ENCODE assay signal across 26 cellular contexts in genomic region chr2:65478498-65479135, GRCh38.
"Had no signal": no experiment of that assay in that cellular context is flagged by ENCODE, and none has a peak within 500 bp of the region (broad histone marks: within the 10 kb centered on the region; RNA-seq: fewer than 3 reads in every experiment).

No MANE protein-coding gene starts in this region.

- H3K79me2 ChIP-seq: parathyroid adenoma had no signal

- H3K36me3 Mint-ChIP-seq: type B pancreatic cell had no signal

- H3K27ac ChIP-seq: parathyroid adenoma, psoas muscle, right atrium auricular region, right lobe of liver, tibial nerve, uterus had no signal

- H3K4me3 ChIP-seq: lung, mucosa of descending colon, psoas muscle, right atrium auricular region, right lobe of liver, smooth muscle cell, tibial nerve, uterus had no signal

- H2AFZ ChIP-seq: parathyroid adenoma had no signal

- FAIRE-seq: keratinocyte had no signal

- ATAC-seq: mucosa of descending colon; naive thymus-derived CD8-positive, alpha-beta T cell; psoas muscle; stimulated activated memory B cell treated with anti-CD40 and anti-IgM and Interleukin-4, amounts not matched to agents 10 μg/mL and 1 μg/mL and 100 μg/mL, for 72 hours; stimulated activated naive CD8-positive, alpha-beta T cell treated with anti-CD3 and anti-CD28 coated beads, Interleukin-15, amount 100 ng/mL, for 72 hours had no signal

- H3K4me1 ChIP-seq: parathyroid adenoma, psoas muscle, right atrium auricular region, right lobe of liver, tibial nerve, uterus had no signal

- H3K27me3 ChIP-seq: right atrium auricular region, right lobe of liver, tibial nerve, uterus had no signal

- DNase-seq: hypothalamus; kidney glomerular epithelial cell; left cardiac atrium; midbrain; mucosa of descending colon; naive thymus-derived CD8-positive, alpha-beta T cell; nucleus accumbens; psoas muscle; right lobe of liver; stimulated activated CD4-positive, alpha-beta T cell treated with anti-CD3 and anti-CD28 coated beads, Interleukin-1b, Interleukin-23, amount 100 ng/mL, for 48 hours; stimulated activated CD4-positive, alpha-beta T cell treated with anti-CD3 and anti-CD28 coated beads, Interleukin-2, amount 100 ng/mL, for 48 hours; stimulated activated CD4-positive, alpha-beta T cell treated with anti-CD3 and anti-CD28 coated beads, Interleukin-4, amount 100 ng/mL, for 4 hours; stimulated activated CD8-positive, alpha-beta memory T cell treated with anti-CD3 and anti-CD28 coated beads, Interleukin-4, amount 100 ng/mL, for 48 hours; stimulated activated naive CD4-positive, alpha-beta T cell treated with Interleukin-2 at 50 U/mL for 16 hours; stimulated activated naive CD8-positive, alpha-beta T cell treated with anti-CD3 and anti-CD28 coated beads, Interleukin-15, amount 100 ng/mL, for 72 hours; substantia nigra; uterus had no signal

- H3K4me3 Mint-ChIP-seq: naive thymus-derived CD8-positive, alpha-beta T cell; nephron; stimulated activated memory B cell treated with anti-CD40 and anti-IgM and Interleukin-4, amounts not matched to agents 10 μg/mL and 1 μg/mL and 100 μg/mL, for 72 hours; stimulated activated naive CD8-positive, alpha-beta T cell treated with anti-CD3 and anti-CD28 coated beads, Interleukin-15, amount 100 ng/mL, for 72 hours; type B pancreatic cell had no signal

- H3K4me1 Mint-ChIP-seq: naive thymus-derived CD8-positive, alpha-beta T cell; nephron; stimulated activated memory B cell treated with anti-CD40 and anti-IgM and Interleukin-4, amounts not matched to agents 10 μg/mL and 1 μg/mL and 100 μg/mL, for 72 hours; stimulated activated naive CD8-positive, alpha-beta T cell treated with anti-CD3 and anti-CD28 coated beads, Interleukin-15, amount 100 ng/mL, for 72 hours had no signal

- H3K36me3 ChIP-seq: right atrium auricular region, right lobe of liver, tibial nerve, uterus had no signal

- H3K9ac ChIP-seq: parathyroid adenoma had no signal

- H3K4me2 ChIP-seq: smooth muscle cell had no signal

- H3K9me3 ChIP-seq: mucosa of descending colon, right atrium auricular region, right lobe of liver, uterus had no signal

- H3K27me3 Mint-ChIP-seq: type B pancreatic cell had no signal

- H3K27ac Mint-ChIP-seq: naive thymus-derived CD8-positive, alpha-beta T cell; nephron; stimulated activated memory B cell treated with anti-CD40 and anti-IgM and Interleukin-4, amounts not matched to agents 10 μg/mL and 1 μg/mL and 100 μg/mL, for 72 hours; stimulated activated naive CD8-positive, alpha-beta T cell treated with anti-CD3 and anti-CD28 coated beads, Interleukin-15, amount 100 ng/mL, for 72 hours; type B pancreatic cell had no signal
